In genomic region chr1:43857163-43857562, GRCh38 we compare ENCODE assay signal across 25 cellular contexts.
DNase-seq lines count a peak whose midpoint lies in the region; ATAC-seq, FAIRE-seq and TF ChIP-seq lines count a peak whose summit lies in the region.
"Had no signal": no experiment of that assay in that cellular context is flagged by ENCODE, and none has a peak within 500 bp of the region (broad histone marks: within the 10 kb centered on the region; RNA-seq: fewer than 3 reads in every experiment).

No MANE protein-coding gene starts in this region.

- intact Hi-C loops in HepG2 (cut with micrococcal nuclease; ENCODE audit: unreplicated experiment), result no loop called here
- intact Hi-C loops in right lobe of liver (cut with DNase I), result no loop called here
- intact Hi-C loops in left cardiac atrium (cut with DNase I), result no loop called here
- intact Hi-C loops in lower leg skin (cut with DNase I; ENCODE audit: low total_unique reads), result no loop called here

- no peaks in the 10 kb centered on the region for H3K9me3 Mint-ChIP-seq in central memory CD8-positive, alpha-beta T cell
- H3K9me3 Mint-ChIP-seq: CD4-positive, alpha-beta T cell; CD8-positive, alpha-beta memory T cell had no signal

- H3K27ac ChIP-seq in HepG2 (ENCODE audit: extremely low read length, insufficient read depth, low read length) (no peak overlapping the region), right lobe of liver (no peak overlapping the region), keratinocyte (ENCODE audit: control insufficient read depth, insufficient read depth, low read length) (no peak overlapping the region), Peyer's patch (no peak overlapping the region)
- H3K27ac ChIP-seq: 22Rv1 had no signal

- no peak overlapping the region for H3K4me3 Mint-ChIP-seq in central memory CD8-positive, alpha-beta T cell
- H3K4me3 Mint-ChIP-seq: CD14-positive monocyte; CD4-positive, alpha-beta T cell; CD8-positive, alpha-beta memory T cell had no signal

- peaks cover 29% of the 10 kb centered on the region for H3K4me1 Mint-ChIP-seq in central memory CD8-positive, alpha-beta T cell

- TF ChIP-seq EP300 in HepG2 (IDR thresholded peaks at IDR 0.05; ENCODE audit: low read depth in 2 of 2, low read length in 2 of 2) (no peak), HepG2 (CRISPR knock-in tag; IDR thresholded peaks at IDR 0.05; ENCODE audit: borderline replicate concordance) (no peak)

- ATAC-seq in HepG2 (no peak), right lobe of liver (no peak), left cardiac atrium (no peak)
- ATAC-seq in central memory CD8-positive, alpha-beta T cell (replicated peaks; ENCODE audit: extremely low read depth, poor library complexity, severe bottlenecking), result no peak

- H3K9me1 ChIP-seq in keratinocyte (ENCODE audit: control insufficient read depth, extremely low read depth, insufficient read depth, low read length), result no peaks in the 10 kb centered on the region

- no peak for TF ChIP-seq POLR2A in HepG2 (IDR thresholded peaks at IDR 0.05; ENCODE audit: insufficient read depth in 1 of 2, low read depth in 2 of 2, low read length in 2 of 2)
- no peak for TF ChIP-seq POLR2A in right lobe of liver (IDR thresholded peaks at IDR 0.05)
- TF ChIP-seq POLR2A in Peyer's patch (IDR thresholded peaks at IDR 0.05), result no peak
- no peak for TF ChIP-seq POLR2A in lower leg skin (IDR thresholded peaks at IDR 0.05)

- in situ Hi-C loops in HepG2 (cut with HindIII; ENCODE audit: extremely low pct_ligation_motif_present, low pct_unique_long_range_greater_than_20kb), result no loop called here
- in situ Hi-C loops in GM13977 (cut with MboI; ENCODE audit: low pct_unique_long_range_greater_than_20kb, low sequenced_read_pairs, unreplicated experiment), result no loop called here

- CTCF ChIA-PET in HepG2 (lab: Yijun Ruan, JAX; ENCODE audit: low intra/inter-chr PET ratio, low total read pairs), result no interaction called here

- FAIRE-seq in HepG2 (lab: Jason Lieb, UNC), result no peak
- peak; percentile 48 for FAIRE-seq in keratinocyte (lab: Jason Lieb, UNC)
- FAIRE-seq: A204.1, D721Med, GM12891, H54 had no signal

- no peaks in the 10 kb centered on the region for H3K27me3 Mint-ChIP-seq in central memory CD8-positive, alpha-beta T cell
- H3K27me3 Mint-ChIP-seq: CD4-positive, alpha-beta T cell; CD8-positive, alpha-beta memory T cell had no signal

- H3K79me2 ChIP-seq in HepG2 (ENCODE audit: insufficient read depth, low read length), result no peaks in the 10 kb centered on the region
- no peaks in the 10 kb centered on the region for H3K79me2 ChIP-seq in keratinocyte (ENCODE audit: control insufficient read depth, insufficient read depth, low read length)

- DNase-seq in HepG2 (ENCODE audit: low spot score), result no peak
- DNase-seq in right lobe of liver, result no peak
- no peak for DNase-seq in central memory CD8-positive, alpha-beta T cell (ENCODE audit: low spot score in 2 of 2)
- DNase-seq in keratinocyte (ENCODE audit: low read depth, low spot score), result no peak
- no peak for DNase-seq in GM13977 (ENCODE audit: low spot score)
- no peak for DNase-seq in left cardiac atrium
- no peak for DNase-seq in Peyer's patch
- DNase-seq in lower leg skin (ENCODE audit: low spot score in 2 of 2), result no peak
- DNase-seq: ACHN; AML-193; BE2C; CD4-positive, alpha-beta T cell; CD8-positive, alpha-beta memory T cell; DMS 273 treated with DMSO at 0.1 percent for 48 hours; DMS79; GF-D8; GOT3; HCEC 1CT had no signal

- H3K36me3 ChIP-seq in HepG2 (replicated peaks in 1 of 2; ENCODE audit: control insufficient read depth in 1 of 2, insufficient read depth in 2 of 2, low read length in 2 of 2) (peaks cover 0 to 3% of the 10 kb centered on the region in 2 experiments; a peak in 4 of 5 replicates), right lobe of liver (no peaks in the 10 kb centered on the region), keratinocyte (ENCODE audit: control insufficient read depth in 2 of 2, extremely low read depth in 1 of 2, insufficient read depth in 2 of 2, low read length in 2 of 2) (peaks cover 0 to 2% of the 10 kb centered on the region in 2 experiments), Peyer's patch (no peaks in the 10 kb centered on the region)
- H3K36me3 ChIP-seq: BE2C had no signal

- H3K4me3 ChIP-seq in HepG2 (replicated peaks in 1 of 3; ENCODE audit: insufficient read depth in 1 of 3, low read depth in 2 of 3, low read length in 3 of 3) (no peak overlapping the region), right lobe of liver (no peak overlapping the region), keratinocyte (ENCODE audit: control insufficient read depth in 2 of 3, extremely low read depth in 1 of 3, insufficient read depth in 2 of 3, low read depth in 1 of 3, low read length in 3 of 3) (no peak overlapping the region), Peyer's patch (no peak overlapping the region), lower leg skin (ENCODE audit: low read depth, poor library complexity, severe bottlenecking) (no peak overlapping the region)
- H3K4me3 ChIP-seq: BLaER1 treated with 17β-estradiol and CSF1 and Interleukin-3, amounts not matched to agents 10 nM and 100 nM had no signal

- H2AFZ ChIP-seq in HepG2 (ENCODE audit: low read length) (no peak overlapping the region), keratinocyte (ENCODE audit: control insufficient read depth, low read length) (no peak overlapping the region)

- H3K9me3 ChIP-seq in HepG2 (ENCODE audit: low read length), result no peaks in the 10 kb centered on the region
- no peaks in the 10 kb centered on the region for H3K9me3 ChIP-seq in right lobe of liver
- H3K9me3 ChIP-seq in keratinocyte (ENCODE audit: control insufficient read depth, low read depth, low read length), result no peaks in the 10 kb centered on the region
- H3K9me3 ChIP-seq in Peyer's patch, result no peaks in the 10 kb centered on the region
- H3K9me3 ChIP-seq: BE2C had no signal

- POLR2A ChIA-PET in HepG2 (lab: Yijun Ruan, JAX), result no interaction called here

- no peak for TF ChIP-seq RAD21 in HepG2 (CRISPR knock-in tag; IDR thresholded peaks at IDR 0.05)

- no TSS peak for BruUV-seq in HepG2 (replicated peaks; lab: Mats Ljungman, UMichigan)

- dilution Hi-C loops in keratinocyte (cut with MboI; ENCODE audit: extremely low pct_ligation_motif_present, low sequenced_read_pairs), result no loop called here

- TF ChIP-seq CTCF in HepG2 (CRISPR knock-in tag; IDR thresholded peaks at IDR 0.05), result no peak
- no peak for TF ChIP-seq CTCF in right lobe of liver (IDR thresholded peaks at IDR 0.05)
- TF ChIP-seq CTCF in keratinocyte (optimal IDR thresholded peaks at IDR 0.05 in 1 of 3, IDR thresholded peaks at IDR 0.05 in 1 of 3, conservative IDR thresholded peaks at IDR 0.05 in 1 of 3; ENCODE audit: extremely low read depth in 1 of 3, insufficient read depth in 2 of 3, low read length in 3 of 3), result no peak
- TF ChIP-seq CTCF in GM13977 (IDR thresholded peaks at IDR 0.05; ENCODE audit: extremely low read depth, insufficient read depth, missing control alignments), result no peak
- TF ChIP-seq CTCF in Peyer's patch (IDR thresholded peaks at IDR 0.05), result no peak
- TF ChIP-seq CTCF in lower leg skin (IDR thresholded peaks at IDR 0.05), result no peak

- peak overlapping the region; percentile 44 for H3K27ac Mint-ChIP-seq in central memory CD8-positive, alpha-beta T cell (ENCODE audit: low read depth)
- H3K27ac Mint-ChIP-seq: CD14-positive monocyte; CD4-positive, alpha-beta T cell had no signal

- H3K4me2 ChIP-seq in HepG2 (ENCODE audit: low read depth, low read length) (no peak overlapping the region), keratinocyte (ENCODE audit: control insufficient read depth, extremely low read depth, insufficient read depth, low read depth, low read length) (no peak overlapping the region)

- H3K4me1 ChIP-seq in HepG2 (ENCODE audit: insufficient read depth, low read length), result no peaks in the 10 kb centered on the region
- no peaks in the 10 kb centered on the region for H3K4me1 ChIP-seq in right lobe of liver
- peaks cover 52% of the 10 kb centered on the region for H3K4me1 ChIP-seq in keratinocyte (ENCODE audit: control insufficient read depth, extremely low read depth, insufficient read depth, low read length)
- peaks cover 0 to 8% (median 0%) of the 10 kb centered on the region in 4 donors for H3K4me1 ChIP-seq in Peyer's patch

- H3K9ac ChIP-seq in HepG2 (ENCODE audit: insufficient read depth, low read depth, low read length) (no peak overlapping the region), keratinocyte (ENCODE audit: control insufficient read depth, extremely low read depth, insufficient read depth, low read length) (no peak overlapping the region)
- H3K9ac ChIP-seq: BLaER1 treated with 17β-estradiol and CSF1 and Interleukin-3, amounts not matched to agents 10 nM and 100 nM had no signal

- H4K20me1 ChIP-seq in HepG2 (ENCODE audit: insufficient read depth, low read length), result no peaks in the 10 kb centered on the region
- H4K20me1 ChIP-seq in keratinocyte (ENCODE audit: control insufficient read depth, extremely low read depth, insufficient read depth, low read length), result no peaks in the 10 kb centered on the region
- H4K20me1 ChIP-seq: BLaER1 treated with 17β-estradiol and CSF1 and Interleukin-3, amounts not matched to agents 10 nM and 100 nM had no signal

- no peaks in the 10 kb centered on the region for H3K27me3 ChIP-seq in HepG2 (ENCODE audit: control insufficient read depth in 1 of 2, insufficient read depth in 2 of 2, low read length in 2 of 2)
- H3K27me3 ChIP-seq in right lobe of liver, result no peaks in the 10 kb centered on the region
- H3K27me3 ChIP-seq in keratinocyte (ENCODE audit: control insufficient read depth, extremely low read depth, insufficient read depth, low read length), result no peaks in the 10 kb centered on the region
- no peaks in the 10 kb centered on the region for H3K27me3 ChIP-seq in Peyer's patch
- H3K27me3 ChIP-seq: BE2C; BLaER1 treated with 17β-estradiol and CSF1 and Interleukin-3, amounts not matched to agents 10 nM and 100 nM had no signal

- H3K36me3 Mint-ChIP-seq in central memory CD8-positive, alpha-beta T cell (ENCODE audit: insufficient read depth), result peaks cover 2% of the 10 kb centered on the region

TF ChIP-seq in HepG2, 621 proteins besides CTCF, POLR2A, EP300 and RAD21:
- TF ChIP-seq FOXJ3 (CRISPR knock-in tag; IDR thresholded peaks at IDR 0.05; ENCODE audit: borderline replicate concordance) (no peak), RFXAP (CRISPR knock-in tag; IDR thresholded peaks at IDR 0.05; ENCODE audit: borderline replicate concordance) (no peak), HNRNPK (IDR thresholded peaks at IDR 0.05; ENCODE audit: low read depth, low read length, poor library complexity, severe bottlenecking) (peak; percentile 59)
TF ChIP-seq in HepG2: peak in this region for 1.
